ENCODE assay signal across 15 cellular contexts in the genomic region with DNA sequence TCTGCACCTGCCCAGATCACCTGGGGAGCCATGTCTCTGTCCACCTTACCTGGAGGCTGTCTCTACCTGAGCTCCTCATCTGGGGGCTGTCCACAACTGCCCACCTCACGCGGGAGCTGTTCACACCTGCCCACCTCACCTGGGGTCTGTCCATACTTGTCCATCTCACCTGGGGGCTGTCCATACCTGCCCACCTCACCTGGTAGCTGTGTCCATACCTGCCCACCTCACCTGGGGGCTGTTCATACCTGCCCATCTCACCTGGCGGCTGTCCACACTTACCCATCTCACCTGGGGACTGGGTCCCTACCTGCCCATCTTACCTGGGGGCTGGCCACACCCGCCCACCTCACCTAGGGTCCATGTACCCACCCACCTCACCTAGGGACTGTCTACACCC. TPM values are rescaled to one million over a fixed set of nuclear protein-coding genes. Genes with fewer than 3 reads are reported as not detected.
DNase-seq lines count a peak whose midpoint lies in the region; FAIRE-seq and TF ChIP-seq lines count a peak whose summit lies in the region.
"Had no signal": no experiment of that assay in that cellular context is flagged by ENCODE, and none has a peak within 500 bp of the region (broad histone marks: within the 10 kb centered on the region; RNA-seq: fewer than 3 reads in every experiment).

No MANE protein-coding gene starts in this region.

- H3K9me2 ChIP-seq in PC-9 (ENCODE audit: insufficient read depth) = no peaks in the 10 kb centered on the region

- H2AK5ac ChIP-seq in neuronal stem cell (ENCODE audit: low read depth, low read length) = peak overlapping the region; percentile 16

- CTCF ChIA-PET in PC-9 (lab: Charles Lee) = no interaction called here

- TF ChIP-seq CTCF in CD14-positive monocyte (IDR thresholded peaks at IDR 0.05) (no peak), OCI-LY3 (IDR thresholded peaks at IDR 0.05; ENCODE audit: low read depth, low read length) (no peak), PC-9 (conservative IDR thresholded peaks at IDR 0.05) (no peak)

- H3K4me2 ChIP-seq in OCI-LY3 (ENCODE audit: low read length) (peak overlapping the region; percentile 34; the same call in 1 of the 2 replicates), neuronal stem cell (ENCODE audit: insufficient read depth, low read length, poor library complexity, severe bottlenecking) (no peak overlapping the region), PC-9 (no peak overlapping the region)

- H3K27ac Mint-ChIP-seq in CD14-positive monocyte = peak overlapping the region; percentile 82 to 91 (median 87)
- H3K27ac Mint-ChIP-seq: CD4-positive, alpha-beta T cell had no signal

- H2AFZ ChIP-seq in OCI-LY3 (ENCODE audit: low read depth, low read length) (no peak overlapping the region), neuronal stem cell (ENCODE audit: low read length) (peak overlapping the region; percentile 61), PC-9 (no peak overlapping the region)

- H2BK5ac ChIP-seq in neuronal stem cell (ENCODE audit: low read length) = no peak overlapping the region

- H3K9ac ChIP-seq in OCI-LY3 (ENCODE audit: low read length) = no peak overlapping the region
- H3K9ac ChIP-seq in neuronal stem cell (ENCODE audit: low read depth, low read length, poor library complexity) = no peak overlapping the region

- H3K23ac ChIP-seq in neuronal stem cell (ENCODE audit: low read depth, low read length, poor library complexity) = peak overlapping the region; percentile 22

- H3K4me1 Mint-ChIP-seq in CD14-positive monocyte = peaks cover 25% of the 10 kb centered on the region

- no peaks in the 10 kb centered on the region for H3K4me1 ChIP-seq in OCI-LY3 (ENCODE audit: low read length)
- peaks cover 0 to 1% of the 10 kb centered on the region in 2 donors for H3K4me1 ChIP-seq in neuronal stem cell (ENCODE audit: control insufficient read depth in 2 of 2, insufficient read depth in 1 of 2, low read depth in 1 of 2, low read length in 2 of 2)
- H3K4me1 ChIP-seq in PC-9 (replicated peaks; ENCODE audit: insufficient read depth) = no peaks in the 10 kb centered on the region

- H4K20me1 ChIP-seq in OCI-LY3 (ENCODE audit: insufficient read depth, low read length) (no peaks in the 10 kb centered on the region), PC-9 (ENCODE audit: insufficient read depth) (no peaks in the 10 kb centered on the region)

- no peak for FAIRE-seq in GM12891 (lab: Jason Lieb, UNC)
- FAIRE-seq: G401.6, GM12892 had no signal

- no peak overlapping the region for H2BK12ac ChIP-seq in neuronal stem cell (ENCODE audit: low read length)

- no peak overlapping the region for H2BK120ac ChIP-seq in neuronal stem cell (ENCODE audit: low read depth, low read length)

- H3K27me3 ChIP-seq in OCI-LY3 (ENCODE audit: low read depth, low read length) (peaks cover 7% of the 10 kb centered on the region; the same call in 1 of the 2 replicates), neuronal stem cell (ENCODE audit: control insufficient read depth in 3 of 3, insufficient read depth in 3 of 3, low read depth in 1 of 3, low read length in 3 of 3) (peaks cover 0 to 4% (median 0%) of the 10 kb centered on the region in 3 experiments), PC-9 (ENCODE audit: insufficient read depth, low read depth) (no peaks in the 10 kb centered on the region)

- intact Hi-C loops in CD14-positive monocyte (cut with micrococcal nuclease) (no loop called here), PC-9 (cut with micrococcal nuclease; ENCODE audit: unreplicated experiment) (no loop called here)

- BruUV-seq in PC-9 (replicated peaks; lab: Mats Ljungman, UMichigan) = no TSS peak

- no peaks in the 10 kb centered on the region for H3K79me1 ChIP-seq in neuronal stem cell (ENCODE audit: low read depth, low read length)

- H3K79me2 ChIP-seq in OCI-LY3 (ENCODE audit: low read length) = no peaks in the 10 kb centered on the region
- H3K79me2 ChIP-seq in PC-9 (ENCODE audit: low read depth) = no peaks in the 10 kb centered on the region

- no peak overlapping the region for H3K4ac ChIP-seq in neuronal stem cell (ENCODE audit: low read length)

- H3K36me3 ChIP-seq in OCI-LY3 (replicated peaks; ENCODE audit: low read depth, low read length) (no peaks in the 10 kb centered on the region), neuronal stem cell (replicated peaks in 1 of 2; ENCODE audit: control insufficient read depth in 2 of 2, insufficient read depth in 2 of 2, low read length in 2 of 2) (no peaks in the 10 kb centered on the region), PC-9 (ENCODE audit: low read depth) (no peaks in the 10 kb centered on the region)

- WGBS in neuronal stem cell (ENCODE audit: extremely low coverage in 2 of 2, insufficient read length in 2 of 2, insufficient replicate concordance in 1 of 2), 2 donors = no CpG with 5 or more reads among the region's 4 CpGs

- no peak for TF ChIP-seq POLR2A in GM12891 (IDR thresholded peaks at IDR 0.05; ENCODE audit: low read depth, low read length)

- no peak overlapping the region for H3K18ac ChIP-seq in neuronal stem cell (ENCODE audit: low read length)

- H3K27ac ChIP-seq in OCI-LY3 (ENCODE audit: low read length) = no peak overlapping the region
- H3K27ac ChIP-seq in neuronal stem cell (replicated peaks; ENCODE audit: low read length) = no peak overlapping the region
- no peak overlapping the region for H3K27ac ChIP-seq in PC-9
- H3K27ac ChIP-seq: 22Rv1 had no signal

- H3K27me3 Mint-ChIP-seq in CD14-positive monocyte (ENCODE audit: low read depth in 3 of 3) = peaks cover 19 to 29% (median 27%) of the 10 kb centered on the region in 3 donors

- H3F3A ChIP-seq in PC-9 (ENCODE audit: insufficient read depth, low read depth) = no peaks in the 10 kb centered on the region

- H3K9me3 ChIP-seq in OCI-LY3 (ENCODE audit: insufficient read depth, low read length) (no peaks in the 10 kb centered on the region), neuronal stem cell (replicated peaks in 1 of 2; ENCODE audit: control insufficient read depth in 2 of 2, insufficient read depth in 1 of 2, low read depth in 1 of 2, low read length in 2 of 2) (no peaks in the 10 kb centered on the region), PC-9 (ENCODE audit: insufficient read depth, low read depth) (no peaks in the 10 kb centered on the region)

- H3K14ac ChIP-seq in neuronal stem cell (ENCODE audit: low read length) = no peak overlapping the region

- H4K8ac ChIP-seq in neuronal stem cell (ENCODE audit: low read depth, low read length) = no peak overlapping the region

- peaks cover 0 to 10% (median 0%) of the 10 kb centered on the region in 7 donors for H3K9me3 Mint-ChIP-seq in CD14-positive monocyte
- H3K9me3 Mint-ChIP-seq: CD4-positive, alpha-beta T cell had no signal

- H3K4me3 Mint-ChIP-seq in CD14-positive monocyte = peak overlapping the region in 1 of 2 donors; percentile 78
- H3K4me3 Mint-ChIP-seq: CD4-positive, alpha-beta T cell; IgD-negative memory B cell had no signal

- POLR2A ChIA-PET in PC-9 (lab: Charles Lee; ENCODE audit: unreplicated experiment) = no interaction called here

- H3K4me3 ChIP-seq in OCI-LY3 (ENCODE audit: low read length) (no peak overlapping the region), neuronal stem cell (ENCODE audit: low read length in 2 of 2) (no peak overlapping the region), PC-9 (no peak overlapping the region)

- peak overlapping the region; percentile 3 for H2BK15ac ChIP-seq in neuronal stem cell (ENCODE audit: low read length)

- H3K36me3 Mint-ChIP-seq in CD14-positive monocyte = no peaks in the 10 kb centered on the region
- H3K36me3 Mint-ChIP-seq: IgD-negative memory B cell had no signal

- peak overlapping the region; percentile 46 for H4K91ac ChIP-seq in neuronal stem cell (ENCODE audit: low read depth, low read length, poor library complexity)

- DNase-seq in NCI-H146 (lab: John Stamatoyannopoulos, UW) (peak; percentile 20), NCI-H146 treated with DMSO at 0.1 percent for 48 hours (lab: John Stamatoyannopoulos, UW; ENCODE audit: unreplicated experiment) (no peak), CD14-positive monocyte (ENCODE audit: low spot score) (no peak), neuronal stem cell (ENCODE audit: low spot score) (no peak), GM12891 (ENCODE audit: insufficient read length, low spot score) (no peak), PC-9 (no peak)
- no peak for DNase-seq in activated T-cell treated with anti-CD3 and anti-CD28 coated beads, Interleukin-2, amount 50 U/mL, for 1 hour
- DNase-seq: Calu3; CD4-positive, alpha-beta T cell; DMS79 had no signal

TF ChIP-seq in GM12891, 5 proteins besides CTCF, POLR2A, EP300 and RAD21:
- TF ChIP-seq TAF1 (IDR thresholded peaks at IDR 0.05; ENCODE audit: low read depth, low read length) (no peak), POU2F2 (IDR thresholded peaks at IDR 0.05; ENCODE audit: low read depth, low read length) (no peak), POLR2AphosphoS5 (IDR thresholded peaks at IDR 0.05; ENCODE audit: low read depth, low read length) (no peak), PAX5 (IDR thresholded peaks at IDR 0.05; ENCODE audit: insufficient read depth, low read length, severe bottlenecking) (no peak), SPI1 (IDR thresholded peaks at IDR 0.05; ENCODE audit: low read depth, low read length) (no peak)

RNA-seq across cellular contexts. Expression of a gene that starts 10.0 kb away (rescaled TPM):
- polyA plus RNA-seq in CD14-positive monocyte = 1 to 10 TPM; 5.1 to 5.4 TPM
- 21.3 TPM for polyA plus RNA-seq in neuronal stem cell (2013, experiment 1 of 2)
- polyA plus RNA-seq in neuronal stem cell (2013, experiment 2 of 2) = 22.3 TPM
- 0.35 TPM for polyA plus RNA-seq in GM12891 (2012; ENCODE audit: low read depth, missing spikeins)
- total RNA-seq in PC-9 (2021) = 23.7 and 25.8 TPM in 2 replicates

RNA-seq across cellular contexts. Expression of a gene that starts 38.6 kb away (rescaled TPM):
- 1 to 10 TPM; 2.5 to 4.4 TPM for polyA plus RNA-seq in CD14-positive monocyte
- 26.5 TPM for polyA plus RNA-seq in neuronal stem cell (2013, experiment 1 of 2)
- 27.2 TPM for polyA plus RNA-seq in neuronal stem cell (2013, experiment 2 of 2)
- 23.1 TPM for polyA plus RNA-seq in GM12891 (2012; ENCODE audit: low read depth, missing spikeins)
- 26.5 and 30.8 TPM in 2 replicates for total RNA-seq in PC-9 (2021)

RNA-seq across cellular contexts. Expression of a gene that starts 38.9 kb away (rescaled TPM):
- 1 to 10 TPM; 5.9 to 7.5 TPM for polyA plus RNA-seq in CD14-positive monocyte
- polyA plus RNA-seq in neuronal stem cell (2013, experiment 1 of 2) = 22.7 TPM
- 23.8 TPM for polyA plus RNA-seq in neuronal stem cell (2013, experiment 2 of 2)
- polyA plus RNA-seq in GM12891 (2012; ENCODE audit: low read depth, missing spikeins) = 134 TPM
- total RNA-seq in PC-9 (2021) = 81.2 and 103 TPM in 2 replicates
